Comparison of ENCODE assay signal across 18 cellular contexts in the genomic region with DNA sequence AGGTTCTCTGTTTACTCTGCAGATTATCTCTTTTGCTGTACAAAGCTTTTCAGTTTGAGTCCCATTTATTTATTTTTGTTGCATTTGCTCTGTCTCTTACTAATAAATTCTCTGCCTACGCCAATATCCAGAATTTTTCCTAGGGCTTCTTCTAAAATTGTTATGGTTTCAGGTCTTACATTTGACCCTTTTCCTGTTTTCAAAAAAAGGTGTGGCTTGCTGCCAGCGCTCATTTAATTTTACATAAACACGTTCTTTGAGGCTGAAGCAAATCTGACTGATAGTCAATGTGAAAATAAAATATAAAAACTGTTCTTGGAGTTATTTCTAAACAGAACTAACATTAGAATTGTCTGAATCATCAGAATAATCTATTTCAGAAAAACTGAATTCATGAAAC. TPM values are rescaled to one million over a fixed set of nuclear protein-coding genes. Genes with fewer than 3 reads are reported as not detected.
DNase-seq lines count a peak whose midpoint lies in the region; ATAC-seq, FAIRE-seq and TF ChIP-seq lines count a peak whose summit lies in the region.
"Had no signal": no experiment of that assay in that cellular context is flagged by ENCODE, and none has a peak within 500 bp of the region (broad histone marks: within the 10 kb centered on the region; RNA-seq: fewer than 3 reads in every experiment).

No MANE protein-coding gene starts in this region.

- peaks cover 59% of the 10 kb centered on the region for H3K36me3 Mint-ChIP-seq in type B pancreatic cell

- ATAC-seq in HCT116 (no peak), GM21825 (IDR thresholded peaks at IDR 0.05; ENCODE audit: unreplicated experiment) (no peak)
- ATAC-seq: CD8-positive, alpha-beta T cell had no signal

- H3K4me1 Mint-ChIP-seq in type B pancreatic cell (ENCODE audit: unreplicated experiment), result no peaks in the 10 kb centered on the region
- H3K4me1 Mint-ChIP-seq: B cell, H9 had no signal

- H3K27me3 ChIP-seq in HCT116 (ENCODE audit: insufficient read depth, low read length), result no peaks in the 10 kb centered on the region
- H3K27me3 ChIP-seq: BLaER1 treated with 17β-estradiol and CSF1 and Interleukin-3, amounts not matched to agents 10 nM and 100 nM had no signal

- H3K9ac ChIP-seq in HCT116 (ENCODE audit: low read length), result no peak overlapping the region
- H3K9ac ChIP-seq: BLaER1 treated with 17β-estradiol and CSF1 and Interleukin-3, amounts not matched to agents 10 nM and 100 nM had no signal

- H3K79me2 ChIP-seq in HCT116 (ENCODE audit: insufficient read depth, low read length), result peaks cover 93% of the 10 kb centered on the region

- no peak overlapping the region for H2AFZ ChIP-seq in HCT116 (ENCODE audit: low read depth, low read length, poor library complexity, severe bottlenecking)

- DNase-seq in HCT116 (ENCODE audit: low read depth, low spot score), result no peak
- DNase-seq in dermis blood vessel endothelial cell, result peak; percentile 20
- DNase-seq in type B pancreatic cell (ENCODE audit: extremely low spot score, unreplicated experiment), result no peak
- DNase-seq in NCI-H2107 (lab: John Stamatoyannopoulos, UW), result no peak
- no peak for DNase-seq in GM19240 (ENCODE audit: insufficient read length, low spot score)
- DNase-seq: 8988T; Calu3; CD8-positive, alpha-beta T cell; DMS79 treated with DMSO at 0.1 percent for 48 hours; GF-D8; H9; IMR-90 had no signal

- no peak for TF ChIP-seq CTCF in HCT116 (IDR thresholded peaks at IDR 0.05 in 2 of 3, conservative IDR thresholded peaks at IDR 0.05 in 1 of 3; ENCODE audit: borderline replicate concordance in 1 of 3, insufficient read depth in 1 of 3, low read depth in 2 of 3, low read length in 2 of 3)
- TF ChIP-seq CTCF in type B pancreatic cell (conservative IDR thresholded peaks at IDR 0.05), result no peak

- H3K4me2 ChIP-seq in HCT116 (ENCODE audit: low read length), result no peak overlapping the region
- H3K4me2 ChIP-seq: BLaER1 treated with 17β-estradiol and CSF1 and Interleukin-3, amounts not matched to agents 10 nM and 100 nM had no signal

- no peak overlapping the region for H3K27ac Mint-ChIP-seq in type B pancreatic cell
- H3K27ac Mint-ChIP-seq: B cell; CD8-positive, alpha-beta T cell; H9 had no signal

- H3K27ac ChIP-seq in HCT116 (ENCODE audit: low read depth, low read length), result no peak overlapping the region; the same call in 1 of the 2 replicates
- H3K27ac ChIP-seq: BLaER1 treated with 17β-estradiol and CSF1 and Interleukin-3, amounts not matched to agents 10 nM and 100 nM had no signal

- H4K20me1 ChIP-seq in HCT116 (ENCODE audit: insufficient read depth), result peaks cover 73% of the 10 kb centered on the region
- H4K20me1 ChIP-seq: BLaER1 treated with 17β-estradiol and CSF1 and Interleukin-3, amounts not matched to agents 10 nM and 100 nM had no signal

- H3K9me3 Mint-ChIP-seq in type B pancreatic cell, result peaks cover 18% of the 10 kb centered on the region

- no peak for TF ChIP-seq RAD21 in HCT116 (IDR thresholded peaks at IDR 0.05; ENCODE audit: low read depth)

- no peak overlapping the region for H3K4me3 ChIP-seq in HCT116 (replicated peaks in 1 of 2; ENCODE audit: low read depth in 1 of 2, low read length in 2 of 2)
- H3K4me3 ChIP-seq: BLaER1 treated with 17β-estradiol and CSF1 and Interleukin-3, amounts not matched to agents 10 nM and 100 nM had no signal

- no peak overlapping the region for H3K4me3 Mint-ChIP-seq in type B pancreatic cell
- H3K4me3 Mint-ChIP-seq: B cell; CD8-positive, alpha-beta T cell; H9 had no signal

- H3K36me3 ChIP-seq in HCT116 (ENCODE audit: control insufficient read depth in 1 of 2, insufficient read depth in 2 of 2, low read length in 2 of 2), result peaks cover 8 to 66% of the 10 kb centered on the region in 2 experiments; a peak in 3 of 4 replicates

- H3K27me3 Mint-ChIP-seq in type B pancreatic cell, result no peaks in the 10 kb centered on the region

- peaks cover 0 to 56% of the 10 kb centered on the region in 2 experiments; a peak in 3 of 4 replicates for H3K4me1 ChIP-seq in HCT116 (ENCODE audit: control insufficient read depth in 1 of 2, insufficient read depth in 2 of 2, low read length in 2 of 2)
- H3K4me1 ChIP-seq: BLaER1 treated with 17β-estradiol and CSF1 and Interleukin-3, amounts not matched to agents 10 nM and 100 nM had no signal

- H3K9me3 ChIP-seq in HCT116 (ENCODE audit: control insufficient read depth in 1 of 2, insufficient read depth in 1 of 2, low read depth in 1 of 2, low read length in 2 of 2), result no peaks in the 10 kb centered on the region

- BruUV-seq in HCT116 (replicated peaks; lab: Mats Ljungman, UMichigan), result no TSS peak

- peak; percentile 5 for FAIRE-seq in islet of Langerhans (lab: Jason Lieb, UNC)
- FAIRE-seq: H1, HTR-8/SVneo had no signal

- RAD21 ChIA-PET in HCT116 (lab: Charles Lee; ENCODE audit: low non-redundant PET in 1 of 2, low total read pairs in 2 of 2, uncharacterized antibody in 2 of 2, unreplicated experiment in 2 of 2), result no interaction called here

- CTCF ChIA-PET in HCT116 (lab: Charles Lee), result no interaction called here

- intact Hi-C loops in HCT116 (cut with micrococcal nuclease), result no loop called here

- POLR2A ChIA-PET in HCT116 (lab: Charles Lee), result no interaction called here

- no peak for TF ChIP-seq POLR2A in HCT116 (IDR thresholded peaks at IDR 0.05; ENCODE audit: borderline replicate concordance, extremely low read depth, insufficient read depth, insufficient read length)

- no peaks in the 10 kb centered on the region for H3K9me2 ChIP-seq in HCT116 (ENCODE audit: insufficient read depth)

TF ChIP-seq in HCT116, 20 proteins besides CTCF, POLR2A, EP300 and RAD21:
- TF ChIP-seq ZFX (IDR thresholded peaks at IDR 0.05) (no peak), EGR1 (IDR thresholded peaks at IDR 0.05; ENCODE audit: low read depth) (0 out of 2 replicates have a peak, but pooled peaks have one; percentile 20), EZH2phosphoT487 (IDR thresholded peaks at IDR 0.05; ENCODE audit: borderline replicate concordance) (no peak), SP1 (IDR thresholded peaks at IDR 0.05; ENCODE audit: low read depth) (no peak), FOSL1 (IDR thresholded peaks at IDR 0.05; ENCODE audit: low read depth) (no peak)
- TF ChIP-seq, protein P1, sequence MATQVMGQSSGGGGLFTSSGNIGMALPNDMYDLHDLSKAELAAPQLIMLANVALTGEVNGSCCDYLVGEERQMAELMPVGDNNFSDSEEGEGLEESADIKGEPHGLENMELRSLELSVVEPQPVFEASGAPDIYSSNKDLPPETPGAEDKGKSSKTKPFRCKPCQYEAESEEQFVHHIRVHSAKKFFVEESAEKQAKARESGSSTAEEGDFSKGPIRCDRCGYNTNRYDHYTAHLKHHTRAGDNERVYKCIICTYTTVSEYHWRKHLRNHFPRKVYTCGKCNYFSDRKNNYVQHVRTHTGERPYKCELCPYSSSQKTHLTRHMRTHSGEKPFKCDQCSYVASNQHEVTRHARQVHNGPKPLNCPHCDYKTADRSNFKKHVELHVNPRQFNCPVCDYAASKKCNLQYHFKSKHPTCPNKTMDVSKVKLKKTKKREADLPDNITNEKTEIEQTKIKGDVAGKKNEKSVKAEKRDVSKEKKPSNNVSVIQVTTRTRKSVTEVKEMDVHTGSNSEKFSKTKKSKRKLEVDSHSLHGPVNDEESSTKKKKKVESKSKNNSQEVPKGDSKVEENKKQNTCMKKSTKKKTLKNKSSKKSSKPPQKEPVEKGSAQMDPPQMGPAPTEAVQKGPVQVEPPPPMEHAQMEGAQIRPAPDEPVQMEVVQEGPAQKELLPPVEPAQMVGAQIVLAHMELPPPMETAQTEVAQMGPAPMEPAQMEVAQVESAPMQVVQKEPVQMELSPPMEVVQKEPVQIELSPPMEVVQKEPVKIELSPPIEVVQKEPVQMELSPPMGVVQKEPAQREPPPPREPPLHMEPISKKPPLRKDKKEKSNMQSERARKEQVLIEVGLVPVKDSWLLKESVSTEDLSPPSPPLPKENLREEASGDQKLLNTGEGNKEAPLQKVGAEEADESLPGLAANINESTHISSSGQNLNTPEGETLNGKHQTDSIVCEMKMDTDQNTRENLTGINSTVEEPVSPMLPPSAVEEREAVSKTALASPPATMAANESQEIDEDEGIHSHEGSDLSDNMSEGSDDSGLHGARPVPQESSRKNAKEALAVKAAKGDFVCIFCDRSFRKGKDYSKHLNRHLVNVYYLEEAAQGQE (IDR thresholded peaks at IDR 0.05; ENCODE audit: low read depth), result no peak

RNA-seq across cellular contexts. Expression of gene DCBLD2, which starts 32.1 kb away (rescaled TPM):
- total RNA-seq in HCT116 (2021; ENCODE audit: unreplicated experiment) (532 TPM), dermis blood vessel endothelial cell (19.6 and 23.4 TPM in 2 replicates), type B pancreatic cell (ENCODE audit: low replicate concordance) (29.2 and 51.2 TPM in 2 replicates)
- 106 and 160 TPM in 2 replicates for polyA plus RNA-seq in HCT116 (2012)

Comparison
In these comparisons a context has a peak if more than half of its experiments do, and no peak if none do; other contexts are left out.
1. RNA of gene DCBLD2, which starts 32.1 kb away (total RNA-seq): 532 TPM in HCT116 (single experiment); 29.2 to 51.2 TPM in type B pancreatic cell and 19.6 to 23.4 TPM in dermis blood vessel endothelial cell; every median in the first group is over 10 times any median in the second.